8 cellular contexts compared by ENCODE assay signal in the genomic region with DNA sequence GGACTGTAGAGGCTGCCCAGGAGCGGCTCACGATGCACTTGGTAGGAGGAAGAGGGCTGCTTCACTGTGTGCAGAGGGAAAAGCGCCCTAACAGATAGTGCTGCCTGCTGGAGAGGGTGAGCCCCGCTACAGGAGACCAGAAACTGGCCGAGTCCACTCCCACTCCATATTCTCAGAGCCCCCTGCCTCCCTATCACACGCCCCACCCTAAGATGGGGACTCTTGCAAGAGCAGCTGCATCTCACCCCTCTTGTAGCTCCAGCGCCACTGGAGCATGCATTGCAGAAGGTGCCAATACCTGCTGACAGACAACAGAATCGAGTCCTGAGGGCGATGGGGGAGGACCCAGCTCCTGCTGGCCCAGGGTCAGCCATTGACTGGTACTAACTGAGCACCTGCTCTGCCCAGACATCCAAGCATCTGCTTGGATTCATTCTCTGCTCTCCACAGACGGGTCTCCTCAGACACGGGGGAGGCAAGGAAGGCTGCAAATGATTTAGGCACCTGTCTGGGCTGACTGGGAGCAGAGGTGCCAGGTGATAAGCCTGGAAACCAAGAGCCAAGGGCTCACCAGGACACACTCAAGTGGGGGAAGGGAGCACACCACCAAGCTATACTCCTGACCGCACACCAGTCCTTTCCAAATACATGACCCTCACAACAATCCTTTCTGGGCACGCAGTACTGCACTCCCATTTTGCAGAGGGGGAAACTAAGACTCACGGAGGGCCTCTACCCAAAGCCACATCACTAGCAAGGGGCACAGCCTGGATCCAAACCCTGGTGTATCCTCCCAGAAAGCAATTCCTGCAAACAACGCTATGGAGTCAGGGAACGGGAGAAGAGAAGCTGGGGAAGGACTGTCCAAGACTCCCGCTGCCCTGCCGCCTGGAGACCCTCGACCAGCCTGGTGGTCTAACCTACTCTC. TPM values are rescaled to one million over a fixed set of nuclear protein-coding genes. Genes with fewer than 3 reads are reported as not detected.
DNase-seq lines count a peak whose midpoint lies in the region; ATAC-seq and TF ChIP-seq lines count a peak whose summit lies in the region.

No MANE protein-coding gene starts in this region.

- H3K27me3 ChIP-seq in liver (ENCODE audit: control insufficient read depth in 4 of 4, insufficient read depth in 4 of 4, low read length in 3 of 4) (no peaks in the 10 kb centered on the region), tibial artery (no peaks in the 10 kb centered on the region)

- peaks cover 8% of the 10 kb centered on the region for H3K36me3 Mint-ChIP-seq in activated T-cell treated with anti-CD3 and anti-CD28 coated beads, Interleukin-2, amount 50 U/mL, for 24 hours (ENCODE audit: low read depth)
- H3K36me3 Mint-ChIP-seq in activated naive CD8-positive, alpha-beta T cell treated with anti-CD3 and anti-CD28 coated beads, Interleukin-2, amount 50 U/mL, for 24 hours (ENCODE audit: low read depth), result no peaks in the 10 kb centered on the region

- ATAC-seq in activated naive CD8-positive, alpha-beta T cell treated with anti-CD3 and anti-CD28 coated beads, Interleukin-2, amount 50 U/mL, for 24 hours, result no peak

- no peaks in the 10 kb centered on the region for H3K9me3 Mint-ChIP-seq in activated T-cell treated with anti-CD3 and anti-CD28 coated beads, Interleukin-2, amount 50 U/mL, for 24 hours
- no peaks in the 10 kb centered on the region for H3K9me3 Mint-ChIP-seq in activated naive CD8-positive, alpha-beta T cell treated with anti-CD3 and anti-CD28 coated beads, Interleukin-2, amount 50 U/mL, for 24 hours

- TF ChIP-seq RAD21 in liver (IDR thresholded peaks at IDR 0.05), result no peak

- H3K4me3 ChIP-seq in liver (ENCODE audit: low read depth in 1 of 3, low read length in 3 of 3) (peak overlapping the region; percentile 87 to 99 (median 89)), tibial artery (peak overlapping the region; percentile 79 to 99)

- intact Hi-C loops in tibial artery (cut with DNase I; ENCODE audit: low total_unique reads), result loop anchor here (10.0 kb wide), 1 partner anchor 648 kb away; a partner anchor contains a TSS

- peak overlapping the region; percentile 87 for H3K27ac Mint-ChIP-seq in activated T-cell treated with anti-CD3 and anti-CD28 coated beads, Interleukin-2, amount 50 U/mL, for 24 hours
- peak overlapping the region; percentile 67 for H3K27ac Mint-ChIP-seq in activated naive CD8-positive, alpha-beta T cell treated with anti-CD3 and anti-CD28 coated beads, Interleukin-2, amount 50 U/mL, for 24 hours

- peaks cover 57% of the 10 kb centered on the region for H3K4me1 Mint-ChIP-seq in activated T-cell treated with anti-CD3 and anti-CD28 coated beads, Interleukin-2, amount 50 U/mL, for 24 hours (ENCODE audit: low read depth)
- H3K4me1 Mint-ChIP-seq in activated naive CD8-positive, alpha-beta T cell treated with anti-CD3 and anti-CD28 coated beads, Interleukin-2, amount 50 U/mL, for 24 hours, result peaks cover 51% of the 10 kb centered on the region

- H3K4me1 ChIP-seq in liver (ENCODE audit: control insufficient read depth in 4 of 4, insufficient read depth in 4 of 4, low read length in 3 of 4), result peaks cover 8 to 42% (median 27%) of the 10 kb centered on the region in 4 donors
- H3K4me1 ChIP-seq in tibial artery, result peaks cover 0 to 57% (median 44%) of the 10 kb centered on the region in 4 donors

- peak overlapping the region in 1 of 2 donors; percentile 75 for H3K9ac ChIP-seq in liver (ENCODE audit: low read depth in 1 of 2, low read length in 2 of 2)

- 66% methylated on average over 19 of the region's 19 CpGs for WGBS in liver

- H3K27ac ChIP-seq in liver (ENCODE audit: low read depth in 1 of 2, low read length in 2 of 2) (no peak overlapping the region), tibial artery (peak overlapping the region; percentile 84 to 95)

- H3K4me3 Mint-ChIP-seq in activated T-cell treated with anti-CD3 and anti-CD28 coated beads, Interleukin-2, amount 50 U/mL, for 24 hours, result peak overlapping the region; percentile 90
- peak overlapping the region; percentile 86 for H3K4me3 Mint-ChIP-seq in activated naive CD8-positive, alpha-beta T cell treated with anti-CD3 and anti-CD28 coated beads, Interleukin-2, amount 50 U/mL, for 24 hours

- DNase-seq in activated T-cell treated with anti-CD3 and anti-CD28 coated beads, Interleukin-2, amount 50 U/mL, for 24 hours, result no peak
- DNase-seq in activated T-cell treated with anti-CD3 and anti-CD28 coated beads for 4 hours (no peak), tibial artery (no peak), H4 (ENCODE audit: low spot score) (no peak), T1000 (lab: John Stamatoyannopoulos, UW) (no peak)
- no peak for DNase-seq in activated naive CD8-positive, alpha-beta T cell treated with anti-CD3 and anti-CD28 coated beads, Interleukin-2, amount 50 U/mL, for 24 hours
- no peak for DNase-seq in NK-92 treated with Interleukin-12 subunit alpha and Interleukin-12 subunit beta, amount 100 ng/mL, for 24 hours (lab: John Stamatoyannopoulos, UW)

- H3K27me3 Mint-ChIP-seq in activated T-cell treated with anti-CD3 and anti-CD28 coated beads, Interleukin-2, amount 50 U/mL, for 24 hours, result no peaks in the 10 kb centered on the region
- no peaks in the 10 kb centered on the region for H3K27me3 Mint-ChIP-seq in activated naive CD8-positive, alpha-beta T cell treated with anti-CD3 and anti-CD28 coated beads, Interleukin-2, amount 50 U/mL, for 24 hours

- H3K36me3 ChIP-seq in liver (ENCODE audit: control insufficient read depth in 4 of 4, insufficient read depth in 3 of 4, low read depth in 1 of 4, low read length in 3 of 4) (no peaks in the 10 kb centered on the region), tibial artery (no peaks in the 10 kb centered on the region)

- H3K9me3 ChIP-seq in liver (ENCODE audit: control insufficient read depth in 4 of 4, low read length in 3 of 4) (no peaks in the 10 kb centered on the region), tibial artery (no peaks in the 10 kb centered on the region)

- no peak for TF ChIP-seq CTCF in liver (IDR thresholded peaks at IDR 0.05; ENCODE audit: low read depth, low read length, missing input control)
- TF ChIP-seq CTCF in tibial artery (IDR thresholded peaks at IDR 0.05), result no peak

TF ChIP-seq in liver, 16 proteins besides CTCF, POLR2A, EP300 and RAD21:
- no peak for TF ChIP-seq YY1 (IDR thresholded peaks at IDR 0.05)
- no peak for TF ChIP-seq HNF4G (IDR thresholded peaks at IDR 0.05)
- TF ChIP-seq, protein P1, sequence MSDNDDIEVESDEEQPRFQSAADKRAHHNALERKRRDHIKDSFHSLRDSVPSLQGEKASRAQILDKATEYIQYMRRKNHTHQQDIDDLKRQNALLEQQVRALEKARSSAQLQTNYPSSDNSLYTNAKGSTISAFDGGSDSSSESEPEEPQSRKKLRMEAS (IDR thresholded peaks at IDR 0.05), result no peak
- no peak for TF ChIP-seq TAF1 (conservative IDR thresholded peaks at IDR 0.05)
- no peak for TF ChIP-seq JUND (IDR thresholded peaks at IDR 0.05)
- TF ChIP-seq, protein P2, sequence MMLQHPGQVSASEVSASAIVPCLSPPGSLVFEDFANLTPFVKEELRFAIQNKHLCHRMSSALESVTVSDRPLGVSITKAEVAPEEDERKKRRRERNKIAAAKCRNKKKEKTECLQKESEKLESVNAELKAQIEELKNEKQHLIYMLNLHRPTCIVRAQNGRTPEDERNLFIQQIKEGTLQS (IDR thresholded peaks at IDR 0.05), result no peak
- TF ChIP-seq FOXA1 (IDR thresholded peaks at IDR 0.05), result no peak
- no peak for TF ChIP-seq RXRA (IDR thresholded peaks at IDR 0.05)
- no peak for TF ChIP-seq HNF4A (conservative IDR thresholded peaks at IDR 0.05)
TF ChIP-seq in liver: peak in this region for 0.

RNA-seq across cellular contexts. Expression of a gene that starts 1.6 kb away (rescaled TPM):
- 10 to 100 TPM; 15.9 to 16.0 TPM for total RNA-seq in liver
- 1 to 10 TPM; 2.5 to 6.5 TPM for polyA plus RNA-seq in liver
- total RNA-seq in H4 (2014; rRNA removed; shearing (Covaris generic)), result 18.3 and 24.3 TPM in 2 replicates

Comparison
In these comparisons a context has a peak if more than half of its experiments do, and no peak if none do; other contexts are left out.
1. H3K27ac ChIP-seq: peak in tibial artery (2 of 2); none in liver (0 of 2).